In the genomic region with DNA sequence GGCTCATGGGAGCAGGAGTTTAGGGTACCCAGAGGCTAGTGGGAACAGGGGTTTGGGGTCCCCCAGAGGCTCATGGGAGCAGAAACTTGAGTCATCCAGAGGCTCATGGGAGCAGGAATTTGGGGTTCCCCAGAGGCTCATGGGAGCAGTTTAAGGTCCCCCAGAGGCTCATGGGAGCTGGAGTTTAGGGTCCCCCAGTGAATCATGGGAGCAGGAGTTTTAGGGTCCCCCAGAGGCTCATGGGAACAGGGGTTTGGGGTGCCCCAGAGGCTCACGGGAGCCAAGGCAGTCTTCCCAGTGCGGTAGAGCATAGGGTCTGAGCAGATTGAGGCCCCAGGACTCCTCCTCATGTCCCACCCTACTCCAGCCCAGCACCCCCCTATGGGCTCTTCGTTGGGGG, we compare ENCODE assay signal across 28 cellular contexts. TPM values are rescaled to one million over a fixed set of nuclear protein-coding genes. Genes with fewer than 3 reads are reported as not detected.
A peak's percentile ranks its signal among the peaks of the same experiment; 100 is the strongest.
DNase-seq lines count a peak whose midpoint lies in the region; ATAC-seq and TF ChIP-seq lines count a peak whose summit lies in the region.
"Had no signal": no experiment of that assay in that cellular context is flagged by ENCODE, and none has a peak within 500 bp of the region (broad histone marks: within the 10 kb centered on the region; RNA-seq: fewer than 3 reads in every experiment).

No MANE protein-coding gene starts in this region.

- no peaks in the 10 kb centered on the region for H3K27me3 Mint-ChIP-seq in T-helper 2 cell treated with Interferon-gamma antibody and Interleukin-4, amounts not matched to agents 5 μg/mL and 100 μg/mL, for 36 hours (ENCODE audit: low read depth)
- H3K27me3 Mint-ChIP-seq in CD14-positive monocyte (ENCODE audit: low read depth in 3 of 3) (no peaks in the 10 kb centered on the region), T-helper 17 cell (no peaks in the 10 kb centered on the region), naive B cell (no peaks in the 10 kb centered on the region)
- H3K27me3 Mint-ChIP-seq: activated T-cell treated with anti-CD3 and anti-CD28 coated beads, Interleukin-2, amount 50 U/mL, for 24 hours had no signal

- no peaks in the 10 kb centered on the region for H3K9me3 Mint-ChIP-seq in T-helper 2 cell treated with Interferon-gamma antibody and Interleukin-4, amounts not matched to agents 5 μg/mL and 100 μg/mL, for 36 hours
- no peaks in the 10 kb centered on the region for H3K9me3 Mint-ChIP-seq in CD14-positive monocyte
- H3K9me3 Mint-ChIP-seq in naive B cell: peaks cover 0 to 6% (median 0%) of the 10 kb centered on the region in 7 donors
- H3K9me3 Mint-ChIP-seq: activated naive CD4-positive, alpha-beta T cell treated with anti-CD3 and anti-CD28 coated beads for 36 hours; activated T-cell treated with anti-CD3 and anti-CD28 coated beads, Interleukin-2, amount 50 U/mL, for 24 hours; nephron had no signal

- H3K36me3 Mint-ChIP-seq in T-helper 2 cell treated with Interferon-gamma antibody and Interleukin-4, amounts not matched to agents 5 μg/mL and 100 μg/mL, for 36 hours (ENCODE audit: low read depth): peaks cover 18% of the 10 kb centered on the region
- peaks cover 23 to 49% of the 10 kb centered on the region in 2 donors for H3K36me3 Mint-ChIP-seq in CD14-positive monocyte
- peaks cover 3% of the 10 kb centered on the region for H3K36me3 Mint-ChIP-seq in T-helper 17 cell (ENCODE audit: low read depth)
- H3K36me3 Mint-ChIP-seq in naive B cell: peaks cover 0 to 19% of the 10 kb centered on the region in 2 donors

- intact Hi-C loops in CD14-positive monocyte (cut with micrococcal nuclease): no loop called here

- H3K27ac Mint-ChIP-seq in T-helper 2 cell treated with Interferon-gamma antibody and Interleukin-4, amounts not matched to agents 5 μg/mL and 100 μg/mL, for 36 hours: peak overlapping the region; percentile 20
- peak overlapping the region in 4 of 7 donors; percentile 28 to 58 (median 38) for H3K27ac Mint-ChIP-seq in CD14-positive monocyte
- H3K27ac Mint-ChIP-seq in T-helper 17 cell: peak overlapping the region; percentile 91
- H3K27ac Mint-ChIP-seq in naive B cell: peak overlapping the region in 5 of 6 donors; percentile 58 to 99 (median 88)
- H3K27ac Mint-ChIP-seq: activated naive CD4-positive, alpha-beta T cell treated with anti-CD3 and anti-CD28 coated beads for 36 hours; nephron had no signal

- TF ChIP-seq CTCF in CD14-positive monocyte (IDR thresholded peaks at IDR 0.05) (no peak), GM10266 (IDR thresholded peaks at IDR 0.05; ENCODE audit: control insufficient read depth, insufficient read depth, low read depth, missing control alignments) (no peak)

- H3K4me1 Mint-ChIP-seq in T-helper 2 cell treated with Interferon-gamma antibody and Interleukin-4, amounts not matched to agents 5 μg/mL and 100 μg/mL, for 36 hours (ENCODE audit: low read depth): peaks cover 12% of the 10 kb centered on the region
- H3K4me1 Mint-ChIP-seq in CD14-positive monocyte: peaks cover 17% of the 10 kb centered on the region
- peaks cover 14% of the 10 kb centered on the region for H3K4me1 Mint-ChIP-seq in T-helper 17 cell
- H3K4me1 Mint-ChIP-seq in naive B cell: peaks cover 11 to 22% (median 16%) of the 10 kb centered on the region in 3 donors
- H3K4me1 Mint-ChIP-seq: nephron had no signal

- H3K9me3 ChIP-seq in T-helper 17 cell (ENCODE audit: control insufficient read depth, low read length, poor library complexity, severe bottlenecking): no peaks in the 10 kb centered on the region
- H3K9me3 ChIP-seq: ascending aorta, colonic mucosa, lower lobe of right lung, thoracic aorta had no signal

- DNase-seq in T-helper 2 cell treated with Interferon-gamma antibody and Interleukin-4, amounts not matched to agents 5 μg/mL and 100 μg/mL, for 36 hours (ENCODE audit: low spot score): no peak
- DNase-seq in T-helper 2 cell (no peak), CD14-positive monocyte (ENCODE audit: low spot score) (no peak), T-helper 17 cell (no peak), naive B cell (no peak), GM10266 (ENCODE audit: extremely low spot score) (no peak)
- DNase-seq in effector CD8-positive, alpha-beta T cell (lab: John Stamatoyannopoulos, UW): no peak
- DNase-seq: 8988T; activated CD4-positive, alpha-beta T cell treated with anti-CD3 and anti-CD28 coated beads for 1 hour; activated naive CD4-positive, alpha-beta T cell treated with anti-CD3 and anti-CD28 coated beads for 36 hours; activated T-cell treated with anti-CD3 and anti-CD28 coated beads, Interleukin-2, amount 50 U/mL, for 24 hours; colonic mucosa; DMS 273 treated with DMSO at 0.1 percent for 48 hours; effector CD4-positive, alpha-beta T cell; hippocampal formation; lower lobe of right lung; MM.1S; NCI-H1105 treated with DMSO at 0.1 percent for 48 hours; NCI-H2029; NCI-H510A treated with DMSO at 0.1 percent for 48 hours; PC-3; stimulated activated naive CD4-positive, alpha-beta T cell treated with Interleukin-2 at 50 U/mL for 16 hours had no signal

- no peak overlapping the region for H3K4me3 Mint-ChIP-seq in T-helper 2 cell treated with Interferon-gamma antibody and Interleukin-4, amounts not matched to agents 5 μg/mL and 100 μg/mL, for 36 hours
- H3K4me3 Mint-ChIP-seq in CD14-positive monocyte: no peak overlapping the region
- H3K4me3 Mint-ChIP-seq in T-helper 17 cell: no peak overlapping the region
- peak overlapping the region in 1 of 8 donors; percentile 38 for H3K4me3 Mint-ChIP-seq in naive B cell
- H3K4me3 Mint-ChIP-seq: activated naive CD4-positive, alpha-beta T cell treated with anti-CD3 and anti-CD28 coated beads for 36 hours; activated T-cell treated with anti-CD3 and anti-CD28 coated beads, Interleukin-2, amount 50 U/mL, for 24 hours; nephron had no signal

- ATAC-seq in T-helper 17 cell: no peak
- no peak for ATAC-seq in naive B cell (ENCODE audit: low read depth in 2 of 2)
- no peak for ATAC-seq in GM21576 (IDR thresholded peaks at IDR 0.05; ENCODE audit: unreplicated experiment)
- ATAC-seq: lower lobe of right lung, PC-3 had no signal

RNA-seq across cellular contexts. Expression of gene FLT3LG, which starts 8.6 kb away (rescaled TPM):
- 1 to 10 TPM; 5.0 to 6.9 TPM for polyA plus RNA-seq in CD14-positive monocyte
- total RNA-seq in T-helper 17 cell: 100 to 1,000 TPM; 349 to 455 TPM
- 10 to 100 TPM in 5 of 6 donors, 1 to 10 TPM in 1; 9.5 to 15.0 (median 11.4) TPM for polyA plus RNA-seq in naive B cell (ENCODE audit: low read depth in 6 of 6)

RNA-seq across cellular contexts. Expression of gene ALDH16A1, which starts 12.3 kb away (rescaled TPM):
- polyA plus RNA-seq in CD14-positive monocyte (10 to 100 TPM; 30.8 to 39.5 TPM), naive B cell (ENCODE audit: low read depth in 6 of 6) (100 to 1,000 TPM in 1 of 6 donors, 10 to 100 TPM in 5; 54.2 to 103 (median 74.6) TPM)
- total RNA-seq in T-helper 17 cell: 10 to 100 TPM; 34.8 to 38.0 TPM
- total RNA-seq: PC-3 had no signal

RNA-seq across cellular contexts. Expression of gene PIH1D1, which starts 13.8 kb away (rescaled TPM):
- polyA plus RNA-seq in CD14-positive monocyte: 10 to 100 TPM; 62.3 to 83.9 TPM
- 100 to 1,000 TPM; 147 to 150 TPM for total RNA-seq in T-helper 17 cell
- polyA plus RNA-seq in naive B cell (ENCODE audit: low read depth in 6 of 6): 10 to 100 TPM; 70.3 to 95.3 (median 79.0) TPM

RNA-seq across cellular contexts. Expression of gene RPL13A, which starts 22.0 kb away (rescaled TPM):
- polyA plus RNA-seq in CD14-positive monocyte (100 to 1,000 TPM; 655 to 663 TPM), naive B cell (ENCODE audit: low read depth in 6 of 6) (1,000 to 10,000 TPM; 1,519 to 3,103 (median 2,606) TPM)
- 1,000 to 10,000 TPM; 5,253 to 5,291 TPM for total RNA-seq in T-helper 17 cell

RNA-seq across cellular contexts. Expression of gene SLC17A7, which starts 24.0 kb away (rescaled TPM):
- under 1 TPM in 1 of 2 donors, not detected in 1; 0.09 TPM for polyA plus RNA-seq in CD14-positive monocyte
- total RNA-seq in T-helper 17 cell: not detected
- polyA plus RNA-seq in naive B cell (ENCODE audit: low read depth in 6 of 6): not detected
- total RNA-seq: activated CD8-positive, alpha-beta memory T cell treated with anti-CD3 and anti-CD28 coated beads for 36 hours; mononuclear cell had no signal

Comparison
In these comparisons a context has a peak if more than half of its experiments do, and no peak if none do; other contexts are left out.
1. H3K27ac Mint-ChIP-seq: peak in every context shown above with its lines; median percentile 91 in T-helper 17 cell; 88 in naive B cell; 38 in CD14-positive monocyte; 20 in T-helper 2 cell treated with Interferon-gamma antibody and Interleukin-4, amounts not matched to agents 5 μg/mL and 100 μg/mL, for 36 hours.